11 cellular contexts compared by ENCODE assay signal in genomic region chr10:69321037-69321715, GRCh38. TPM values are rescaled to one million over a fixed set of nuclear protein-coding genes. Genes with fewer than 3 reads are reported as not detected.
A peak's percentile ranks its signal among the peaks of the same experiment; 100 is the strongest.
DNase-seq lines count a peak whose midpoint lies in the region; ATAC-seq and TF ChIP-seq lines count a peak whose summit lies in the region.
"Had no signal": no experiment of that assay in that cellular context is flagged by ENCODE, and none has a peak within 500 bp of the region (broad histone marks: within the 10 kb centered on the region; RNA-seq: fewer than 3 reads in every experiment).

No MANE protein-coding gene starts in this region.

- peaks cover 65% of the 10 kb centered on the region for H3K79me2 ChIP-seq in neural progenitor cell (ENCODE audit: low read depth)

- peaks cover 26% of the 10 kb centered on the region for H4K20me1 ChIP-seq in neural progenitor cell (ENCODE audit: low read depth)

- H3K27ac ChIP-seq in CD8-positive, alpha-beta memory T cell (ENCODE audit: low read depth, low read length), result no peak overlapping the region
- H3K27ac ChIP-seq in Panc1 (ENCODE audit: low read length) (peak overlapping the region; percentile 2; the same call in 1 of the 2 replicates), neural progenitor cell (no peak overlapping the region)

- no peaks in the 10 kb centered on the region for H3K9me3 ChIP-seq in CD8-positive, alpha-beta memory T cell (ENCODE audit: low read length)
- H3K9me3 ChIP-seq in Panc1 (ENCODE audit: control insufficient read depth, insufficient read depth, low read depth, low read length), result no peaks in the 10 kb centered on the region
- H3K9me3 ChIP-seq in neural progenitor cell (ENCODE audit: low read depth), result no peaks in the 10 kb centered on the region

- POLR2A ChIA-PET in CD8-positive, alpha-beta memory T cell (lab: Charles Lee), result no interaction called here
- POLR2A ChIA-PET in Panc1 (lab: Charles Lee), result no interaction called here

- no peaks in the 10 kb centered on the region for H3K27me3 Mint-ChIP-seq in CD8-positive, alpha-beta memory T cell
- H3K27me3 Mint-ChIP-seq in effector memory CD8-positive, alpha-beta T cell, result no peaks in the 10 kb centered on the region
- H3K27me3 Mint-ChIP-seq in neural progenitor cell (ENCODE audit: insufficient read depth, low read depth), result peaks cover 3% of the 10 kb centered on the region

- peaks cover 10% of the 10 kb centered on the region for H3F3A ChIP-seq in neural progenitor cell (ENCODE audit: low read depth)

- no peak overlapping the region for H2AFZ ChIP-seq in neural progenitor cell (replicated peaks)

- BruUV-seq in Panc1 (replicated peaks; lab: Mats Ljungman, UMichigan), result no TSS peak

- intact Hi-C loops in Panc1 (cut with micrococcal nuclease; ENCODE audit: unreplicated experiment), result no loop called here

- CTCF ChIA-PET in CD8-positive, alpha-beta memory T cell (lab: Charles Lee), result no interaction called here
- CTCF ChIA-PET in Panc1 (lab: Charles Lee), result interaction anchor here (0.6 kb wide), 1 partner anchor 82 kb away, joined by 12 read pairs; no protein-coding TSS in a partner anchor

- H3K9ac ChIP-seq in neural progenitor cell, result no peak overlapping the region

- peaks cover 0 to 9% (median 0%) of the 10 kb centered on the region in 3 donors for H3K36me3 Mint-ChIP-seq in CD8-positive, alpha-beta memory T cell
- peaks cover 15% of the 10 kb centered on the region for H3K36me3 Mint-ChIP-seq in effector memory CD8-positive, alpha-beta T cell (ENCODE audit: insufficient read depth)
- H3K36me3 Mint-ChIP-seq in neural progenitor cell, result no peaks in the 10 kb centered on the region

- H3K4me3 ChIP-seq in CD8-positive, alpha-beta memory T cell (ENCODE audit: low read length), result no peak overlapping the region
- no peak overlapping the region for H3K4me3 ChIP-seq in Panc1 (ENCODE audit: low read depth in 2 of 2, low read length in 2 of 2)
- no peak overlapping the region for H3K4me3 ChIP-seq in neural progenitor cell

- no peaks in the 10 kb centered on the region for H3K36me3 ChIP-seq in CD8-positive, alpha-beta memory T cell (ENCODE audit: insufficient read depth, low read length)
- peaks cover 2% of the 10 kb centered on the region; the same call in 1 of the 2 replicates for H3K36me3 ChIP-seq in Panc1 (ENCODE audit: control insufficient read depth, insufficient read depth, low read length)
- no peaks in the 10 kb centered on the region for H3K36me3 ChIP-seq in neural progenitor cell

- in situ Hi-C loops in Panc1 (cut with HindIII; ENCODE audit: low pct_unique_long_range_greater_than_20kb, low sequenced_read_pairs) (no loop called here), ACHN (cut with HindIII; ENCODE audit: low pct_ligation_motif_present, low pct_unique_long_range_greater_than_20kb, low sequenced_read_pairs) (no loop called here)

- no peaks in the 10 kb centered on the region for H3K27me3 ChIP-seq in CD8-positive, alpha-beta memory T cell (ENCODE audit: insufficient read depth, low read length, poor library complexity, severe bottlenecking)
- H3K27me3 ChIP-seq in Panc1 (ENCODE audit: control insufficient read depth, insufficient read depth, low read length) (no peaks in the 10 kb centered on the region), neural progenitor cell (no peaks in the 10 kb centered on the region)

- H3K9me3 Mint-ChIP-seq in CD8-positive, alpha-beta memory T cell, result no peaks in the 10 kb centered on the region
- no peaks in the 10 kb centered on the region for H3K9me3 Mint-ChIP-seq in effector memory CD8-positive, alpha-beta T cell
- no peaks in the 10 kb centered on the region for H3K9me3 Mint-ChIP-seq in neural progenitor cell

- peak overlapping the region; percentile 10 to 100 (median 95) for H3K4me3 Mint-ChIP-seq in CD8-positive, alpha-beta memory T cell
- peak overlapping the region; percentile 98 to 99 for H3K4me3 Mint-ChIP-seq in effector memory CD8-positive, alpha-beta T cell
- peak overlapping the region; percentile 39 for H3K4me3 Mint-ChIP-seq in neural progenitor cell

- no peak for DNase-seq in CD8-positive, alpha-beta memory T cell
- no peak for DNase-seq in Panc1 (ENCODE audit: low read depth, low spot score)
- no peak for DNase-seq in effector memory CD8-positive, alpha-beta T cell
- no peak for DNase-seq in neural progenitor cell (ENCODE audit: low spot score)
- DNase-seq in ACHN, result no peak
- no peak for DNase-seq in NCI-H187 treated with DMSO at 0.1 percent for 48 hours (lab: John Stamatoyannopoulos, UW)
- DNase-seq: anterior cingulate cortex, NCI-H510A treated with DMSO at 0.1 percent for 48 hours, T1000 had no signal

- no peak overlapping the region for H3K4me2 ChIP-seq in neural progenitor cell

- peak overlapping the region in 7 of 8 donors; percentile 34 to 99 (median 84) for H3K27ac Mint-ChIP-seq in CD8-positive, alpha-beta memory T cell
- H3K27ac Mint-ChIP-seq in effector memory CD8-positive, alpha-beta T cell, result peak overlapping the region in 1 of 2 donors; percentile 95
- no peak overlapping the region for H3K27ac Mint-ChIP-seq in neural progenitor cell

- peaks cover 39% of the 10 kb centered on the region for H3K4me1 ChIP-seq in CD8-positive, alpha-beta memory T cell (ENCODE audit: insufficient read depth, low read length)
- H3K4me1 ChIP-seq in Panc1 (ENCODE audit: control insufficient read depth, insufficient read depth, low read length) (peaks cover 53% of the 10 kb centered on the region), neural progenitor cell (peaks cover 15% of the 10 kb centered on the region)

- ATAC-seq in Panc1, result no peak
- ATAC-seq in effector memory CD8-positive, alpha-beta T cell (replicated peaks), result no peak
- no peak for ATAC-seq in HG03342 (IDR thresholded peaks at IDR 0.05; ENCODE audit: unreplicated experiment)
- ATAC-seq in HG02588 (IDR thresholded peaks at IDR 0.05; ENCODE audit: unreplicated experiment), result no peak

- H3K4me1 Mint-ChIP-seq in CD8-positive, alpha-beta memory T cell, result peaks cover 49 to 65% (median 56%) of the 10 kb centered on the region in 3 donors
- peaks cover 31 to 45% of the 10 kb centered on the region in 2 donors for H3K4me1 Mint-ChIP-seq in effector memory CD8-positive, alpha-beta T cell (ENCODE audit: low read depth in 2 of 2)
- peaks cover 33% of the 10 kb centered on the region for H3K4me1 Mint-ChIP-seq in neural progenitor cell

- TF ChIP-seq CTCF in Panc1 (IDR thresholded peaks at IDR 0.05) (no peak), neural progenitor cell (IDR thresholded peaks at IDR 0.05) (no peak)

RNA-seq across cellular contexts. Expression of gene HK1, which starts 42.9 kb away (rescaled TPM):
- 100 to 1,000 TPM; 151 to 153 TPM for total RNA-seq in CD8-positive, alpha-beta memory T cell
- polyA plus RNA-seq in CD8-positive, alpha-beta memory T cell, result 144 TPM
- total RNA-seq in Panc1 (2021; ENCODE audit: unreplicated experiment), result 74.4 TPM
- 101 TPM for polyA plus RNA-seq in Panc1 (2012; ENCODE audit: insufficient read length)
- 30.1 and 45.8 TPM in 2 replicates for total RNA-seq in neural progenitor cell (ENCODE audit: low replicate concordance)

Comparison
In these comparisons a context has a peak if more than half of its experiments do, and no peak if none do; other contexts are left out.
1. H3K4me3 Mint-ChIP-seq: peak in every context shown above with its lines; median percentile 98 in effector memory CD8-positive, alpha-beta T cell; 95 in CD8-positive, alpha-beta memory T cell; 39 in neural progenitor cell.